In genomic region chr2:231276986-231277385, GRCh38 we compare ENCODE assay signal across 17 cellular contexts.
DNase-seq lines count a peak whose midpoint lies in the region; ATAC-seq and TF ChIP-seq lines count a peak whose summit lies in the region.
"Had no signal": no experiment of that assay in that cellular context is flagged by ENCODE, and none has a peak within 500 bp of the region (broad histone marks: within the 10 kb centered on the region; RNA-seq: fewer than 3 reads in every experiment).

No MANE protein-coding gene starts in this region.

- no peak overlapping the region for H2AFZ ChIP-seq in GM23338

- no peaks in the 10 kb centered on the region for H3K9me3 ChIP-seq in aorta (ENCODE audit: control insufficient read depth, low read length)

- H3K27ac Mint-ChIP-seq in activated CD4-positive, alpha-beta memory T cell treated with anti-CD3 and anti-CD28 coated beads for 36 hours, result no peak overlapping the region
- H3K27ac Mint-ChIP-seq in activated CD4-positive, alpha-beta memory T cell treated with anti-CD3 and anti-CD28 coated beads, Interleukin-2, amount 10 ng/mL, durations not matched to agents 7 days and 5 days, result no peak overlapping the region
- no peak overlapping the region for H3K27ac Mint-ChIP-seq in activated naive CD4-positive, alpha-beta T cell treated with anti-CD3 and anti-CD28 coated beads, Interleukin-2, amount 50 U/mL, for 72 hours
- H3K27ac Mint-ChIP-seq in GM23338, result no peak overlapping the region
- H3K27ac Mint-ChIP-seq in activated T-helper 17 cell treated with anti-CD3 and anti-CD28 coated beads, Interleukin-2, amount 50 U/mL, for 72 hours, result no peak overlapping the region
- H3K27ac Mint-ChIP-seq: B cell; CD8-positive, alpha-beta T cell; H9 had no signal

- no peak for TF ChIP-seq CTCF in GM23338 (conservative IDR thresholded peaks at IDR 0.05; ENCODE audit: low read depth in 2 of 2)

- ATAC-seq in activated naive CD4-positive, alpha-beta T cell treated with anti-CD3 and anti-CD28 coated beads, Interleukin-2, amount 50 U/mL, for 72 hours, result peak; percentile 68 to 78
- ATAC-seq in GM23338 (no peak), aorta (ENCODE audit: low FRiP score) (no peak)
- ATAC-seq in activated T-helper 17 cell treated with anti-CD3 and anti-CD28 coated beads, Interleukin-2, amount 50 U/mL, for 72 hours (replicated peaks), result peak; percentile 78
- ATAC-seq: CD8-positive, alpha-beta T cell had no signal

- H3K9me2 ChIP-seq in GM23338 (ENCODE audit: insufficient read depth), result no peaks in the 10 kb centered on the region

- no peaks in the 10 kb centered on the region for H4K20me1 ChIP-seq in GM23338 (replicated peaks; ENCODE audit: insufficient read depth)

- peaks cover 16% of the 10 kb centered on the region for H3K27me3 Mint-ChIP-seq in activated CD4-positive, alpha-beta memory T cell treated with anti-CD3 and anti-CD28 coated beads for 36 hours
- peaks cover 26% of the 10 kb centered on the region for H3K27me3 Mint-ChIP-seq in activated CD4-positive, alpha-beta memory T cell treated with anti-CD3 and anti-CD28 coated beads, Interleukin-2, amount 10 ng/mL, durations not matched to agents 7 days and 5 days
- peaks cover 3% of the 10 kb centered on the region for H3K27me3 Mint-ChIP-seq in GM23338 (ENCODE audit: insufficient read depth, low read depth, poor library complexity)
- H3K27me3 Mint-ChIP-seq in activated T-helper 17 cell treated with anti-CD3 and anti-CD28 coated beads, Interleukin-2, amount 50 U/mL, for 72 hours, result peaks cover 24% of the 10 kb centered on the region

- no peaks in the 10 kb centered on the region for H3K79me2 ChIP-seq in GM23338 (replicated peaks; ENCODE audit: insufficient read depth)

- no peaks in the 10 kb centered on the region for H3K4me1 ChIP-seq in GM23338 (ENCODE audit: insufficient read depth)
- no peaks in the 10 kb centered on the region for H3K4me1 ChIP-seq in aorta (ENCODE audit: control insufficient read depth in 1 of 2, insufficient read depth in 2 of 2, low read length in 2 of 2)

- H3F3A ChIP-seq in GM23338 (replicated peaks; ENCODE audit: low read depth), result no peaks in the 10 kb centered on the region

- intact Hi-C loops in activated CD4-positive, alpha-beta memory T cell treated with anti-CD3 and anti-CD28 coated beads for 36 hours (cut with micrococcal nuclease), result no loop called here
- intact Hi-C loops in aorta (cut with DNase I), result no loop called here

- no peaks in the 10 kb centered on the region for H3K36me3 Mint-ChIP-seq in activated CD4-positive, alpha-beta memory T cell treated with anti-CD3 and anti-CD28 coated beads for 36 hours
- H3K36me3 Mint-ChIP-seq in activated CD4-positive, alpha-beta memory T cell treated with anti-CD3 and anti-CD28 coated beads, Interleukin-2, amount 10 ng/mL, durations not matched to agents 7 days and 5 days (ENCODE audit: low read depth), result no peaks in the 10 kb centered on the region
- no peaks in the 10 kb centered on the region for H3K36me3 Mint-ChIP-seq in activated naive CD4-positive, alpha-beta T cell treated with anti-CD3 and anti-CD28 coated beads, Interleukin-2, amount 50 U/mL, for 72 hours
- peaks cover 42% of the 10 kb centered on the region for H3K36me3 Mint-ChIP-seq in GM23338 (ENCODE audit: low read depth)
- no peaks in the 10 kb centered on the region for H3K36me3 Mint-ChIP-seq in activated T-helper 17 cell treated with anti-CD3 and anti-CD28 coated beads, Interleukin-2, amount 50 U/mL, for 72 hours (ENCODE audit: low read depth)
- H3K36me3 Mint-ChIP-seq: CD14-positive monocyte had no signal

- H3K27me3 ChIP-seq in GM23338 (ENCODE audit: insufficient read depth) (no peaks in the 10 kb centered on the region), aorta (ENCODE audit: control insufficient read depth in 1 of 2, insufficient read depth in 2 of 2, low read length in 1 of 2) (no peaks in the 10 kb centered on the region)

- no peak overlapping the region for H3K4me2 ChIP-seq in GM23338

- no peaks in the 10 kb centered on the region for H3K9me3 Mint-ChIP-seq in activated CD4-positive, alpha-beta memory T cell treated with anti-CD3 and anti-CD28 coated beads for 36 hours
- H3K9me3 Mint-ChIP-seq in activated CD4-positive, alpha-beta memory T cell treated with anti-CD3 and anti-CD28 coated beads, Interleukin-2, amount 10 ng/mL, durations not matched to agents 7 days and 5 days, result no peaks in the 10 kb centered on the region
- H3K9me3 Mint-ChIP-seq in activated naive CD4-positive, alpha-beta T cell treated with anti-CD3 and anti-CD28 coated beads, Interleukin-2, amount 50 U/mL, for 72 hours, result no peaks in the 10 kb centered on the region
- no peaks in the 10 kb centered on the region; the same call in 2 of the 3 replicates for H3K9me3 Mint-ChIP-seq in GM23338
- H3K9me3 Mint-ChIP-seq in activated T-helper 17 cell treated with anti-CD3 and anti-CD28 coated beads, Interleukin-2, amount 50 U/mL, for 72 hours, result no peaks in the 10 kb centered on the region
- H3K9me3 Mint-ChIP-seq: CD8-positive, alpha-beta T cell; H9 had no signal

- H3K27ac ChIP-seq in GM23338 (ENCODE audit: low read depth) (0 out of 2 replicates have a peak overlapping the region, but pooled peaks have one; percentile 72), aorta (ENCODE audit: low read depth in 1 of 2, low read length in 2 of 2) (no peak overlapping the region)

- POLR2A ChIA-PET in activated CD4-positive, alpha-beta memory T cell treated with anti-CD3 and anti-CD28 coated beads for 36 hours (lab: Charles Lee), result interaction anchor here (0.7 kb wide), 1 partner anchor 135 kb away, joined by 5 read pairs; no protein-coding TSS in a partner anchor
- POLR2A ChIA-PET in activated CD4-positive, alpha-beta memory T cell treated with anti-CD3 and anti-CD28 coated beads, Interleukin-2, amount 10 ng/mL, durations not matched to agents 7 days and 5 days (lab: Charles Lee), result interaction anchor here (0.8 kb wide), 1 partner anchor 10 kb away, joined by 3 read pairs; no protein-coding TSS in a partner anchor

- H3K4me3 ChIP-seq in GM23338 (no peak overlapping the region), aorta (ENCODE audit: low read length in 2 of 2) (no peak overlapping the region)

- peak; percentile 47 for DNase-seq in activated CD4-positive, alpha-beta memory T cell treated with anti-CD3 and anti-CD28 coated beads for 36 hours
- DNase-seq in activated CD4-positive, alpha-beta memory T cell treated with anti-CD3 and anti-CD28 coated beads, Interleukin-2, amount 10 ng/mL, durations not matched to agents 7 days and 5 days, result no peak
- DNase-seq in activated naive CD4-positive, alpha-beta T cell treated with anti-CD3 and anti-CD28 coated beads, Interleukin-2, amount 50 U/mL, for 72 hours (ENCODE audit: low spot score in 2 of 2), result peak in 1 of 2 donors; percentile 26
- DNase-seq in activated naive CD4-positive, alpha-beta T cell (lab: John Stamatoyannopoulos, UW), result no peak
- DNase-seq in GM23338 (ENCODE audit: low spot score) (no peak), ureter (ENCODE audit: low spot score) (no peak), aorta (no peak)
- DNase-seq: CD8-positive, alpha-beta T cell; COR-L47; DMS153; DMS79 treated with DMSO at 0.1 percent for 48 hours; EL; GOT3; H9 had no signal

- WGBS in aorta, 2 donors, result 94 to 99% methylated on average over 2 of the region's 2 CpGs

- CTCF ChIA-PET in activated CD4-positive, alpha-beta memory T cell treated with anti-CD3 and anti-CD28 coated beads for 36 hours (lab: Charles Lee), result interaction anchor here (0.8 kb wide), 1 partner anchor 128 kb away, joined by 4 read pairs; no protein-coding TSS in a partner anchor
- CTCF ChIA-PET in activated CD4-positive, alpha-beta memory T cell treated with anti-CD3 and anti-CD28 coated beads, Interleukin-2, amount 10 ng/mL, durations not matched to agents 7 days and 5 days (lab: Charles Lee), result interaction anchor here (0.5 kb wide), 1 partner anchor 157 kb away, joined by 4 read pairs; no protein-coding TSS in a partner anchor

- peaks cover 12% of the 10 kb centered on the region; the same call in 1 of the 2 replicates for H3K36me3 ChIP-seq in GM23338 (ENCODE audit: insufficient read depth)
- peaks cover 9 to 13% of the 10 kb centered on the region in 2 donors for H3K36me3 ChIP-seq in aorta (ENCODE audit: control insufficient read depth in 1 of 2, insufficient read depth in 2 of 2, low read length in 1 of 2)

- no peak overlapping the region for H3K4me3 Mint-ChIP-seq in activated CD4-positive, alpha-beta memory T cell treated with anti-CD3 and anti-CD28 coated beads for 36 hours
- H3K4me3 Mint-ChIP-seq in activated CD4-positive, alpha-beta memory T cell treated with anti-CD3 and anti-CD28 coated beads, Interleukin-2, amount 10 ng/mL, durations not matched to agents 7 days and 5 days, result no peak overlapping the region
- no peak overlapping the region for H3K4me3 Mint-ChIP-seq in GM23338
- H3K4me3 Mint-ChIP-seq in activated T-helper 17 cell treated with anti-CD3 and anti-CD28 coated beads, Interleukin-2, amount 50 U/mL, for 72 hours, result no peak overlapping the region
- H3K4me3 Mint-ChIP-seq: B cell; CD14-positive monocyte; CD8-positive, alpha-beta T cell; H9 had no signal

- peaks cover 6% of the 10 kb centered on the region for H3K4me1 Mint-ChIP-seq in activated CD4-positive, alpha-beta memory T cell treated with anti-CD3 and anti-CD28 coated beads for 36 hours (ENCODE audit: low read depth)
- H3K4me1 Mint-ChIP-seq in activated CD4-positive, alpha-beta memory T cell treated with anti-CD3 and anti-CD28 coated beads, Interleukin-2, amount 10 ng/mL, durations not matched to agents 7 days and 5 days, result peaks cover 17% of the 10 kb centered on the region
- no peaks in the 10 kb centered on the region for H3K4me1 Mint-ChIP-seq in GM23338
- H3K4me1 Mint-ChIP-seq in activated T-helper 17 cell treated with anti-CD3 and anti-CD28 coated beads, Interleukin-2, amount 50 U/mL, for 72 hours, result peaks cover 11% of the 10 kb centered on the region
- H3K4me1 Mint-ChIP-seq: H9 had no signal

TF ChIP-seq in GM23338, 12 proteins besides CTCF, POLR2A, EP300 and RAD21:
- TF ChIP-seq ZNF114 (CRISPR knock-in tag; IDR thresholded peaks at IDR 0.05) (no peak), CREB1 (CRISPR knock-in tag; IDR thresholded peaks at IDR 0.05; ENCODE audit: low read depth) (no peak), ZNF331 (CRISPR knock-in tag; IDR thresholded peaks at IDR 0.05; ENCODE audit: low read depth) (no peak), JUNB (IDR thresholded peaks at IDR 0.05; ENCODE audit: unreplicated experiment) (no peak), EZH2phosphoT487 (IDR thresholded peaks at IDR 0.05; ENCODE audit: unreplicated experiment) (no peak), STAT1 (IDR thresholded peaks at IDR 0.05; ENCODE audit: unreplicated experiment) (no peak), POLR2AphosphoS5 (IDR thresholded peaks at IDR 0.05; ENCODE audit: low read depth) (no peak), ETS1 (IDR thresholded peaks at IDR 0.05) (no peak)

Comparison
In these comparisons a context has a peak if more than half of its experiments do, and no peak if none do; other contexts are left out.
1. ATAC-seq: peak in activated naive CD4-positive, alpha-beta T cell treated with anti-CD3 and anti-CD28 coated beads, Interleukin-2, amount 50 U/mL, for 72 hours (2 of 2) and activated T-helper 17 cell treated with anti-CD3 and anti-CD28 coated beads, Interleukin-2, amount 50 U/mL, for 72 hours (single experiment); none in GM23338 (single experiment) and aorta (single experiment).